16 cellular contexts compared by ENCODE assay signal in genomic region chr2:209322905-209323517, GRCh38.
"Had no signal": no experiment of that assay in that cellular context is flagged by ENCODE, and none has a peak within 500 bp of the region (broad histone marks: within the 10 kb centered on the region; RNA-seq: fewer than 3 reads in every experiment).

No MANE protein-coding gene starts in this region.

- ATAC-seq: activated naive CD8-positive, alpha-beta T cell treated with anti-CD3 and anti-CD28 coated beads, Interleukin-2, amount 50 U/mL, for 24 hours; gastroesophageal sphincter had no signal

- H3K36me3 ChIP-seq: cardiac muscle cell, colonic mucosa, gastroesophageal sphincter, left ventricle myocardium inferior had no signal

- H3K27ac ChIP-seq: cardiac muscle cell, colonic mucosa, gastroesophageal sphincter, left ventricle myocardium inferior had no signal

- FAIRE-seq: astrocyte, keratinocyte, urothelium cell line had no signal

- H3K27me3 ChIP-seq: cardiac muscle cell, colonic mucosa, gastroesophageal sphincter had no signal

- DNase-seq: activated B cell treated with CpG ODN at 0.5 μM for 24 hours; activated CD4-positive, alpha-beta T cell treated with anti-CD3 and anti-CD28 coated beads, Interleukin-2, amount 10 ng/mL, durations not matched to agents 24 days and 14 days; activated naive CD4-positive, alpha-beta T cell treated with Interleukin-2 at 50 U/mL for 16 hours; activated naive CD8-positive, alpha-beta T cell treated with anti-CD3 and anti-CD28 coated beads, Interleukin-2, amount 50 U/mL, for 24 hours; colonic mucosa; effector CD4-positive, alpha-beta T cell; left ventricle myocardium inferior; mesenchymal stem cell; retina; stimulated activated CD4-positive, alpha-beta T cell treated with anti-CD3 and anti-CD28 coated beads, Interleukin-15, amount 100 ng/mL, for 24 hours; stimulated activated CD4-positive, alpha-beta T cell treated with anti-CD3 and anti-CD28 coated beads, Interleukin-4, amount 100 ng/mL, for 4 hours had no signal

- H3K4me1 ChIP-seq: colonic mucosa, gastroesophageal sphincter, left ventricle myocardium inferior had no signal

- H3K4me3 ChIP-seq: cardiac muscle cell, colonic mucosa, gastroesophageal sphincter, left ventricle myocardium inferior had no signal

- H3K9me3 ChIP-seq: colonic mucosa, gastroesophageal sphincter, left ventricle myocardium inferior had no signal
